ENCODE assay signal across 15 cellular contexts in genomic region chr7:53947670-53948226, GRCh38.
DNase-seq lines count a peak whose midpoint lies in the region; ATAC-seq and TF ChIP-seq lines count a peak whose summit lies in the region.
"Had no signal": no experiment of that assay in that cellular context is flagged by ENCODE, and none has a peak within 500 bp of the region (broad histone marks: within the 10 kb centered on the region; RNA-seq: fewer than 3 reads in every experiment).

No MANE protein-coding gene starts in this region.

- TF ChIP-seq CTCF in left ventricle myocardium inferior (IDR thresholded peaks at IDR 0.05; ENCODE audit: borderline replicate concordance) (no peak), right atrium auricular region (IDR thresholded peaks at IDR 0.05) (no peak), dorsolateral prefrontal cortex (IDR thresholded peaks at IDR 0.05 in 54 of 56, conservative IDR thresholded peaks at IDR 0.05 in 2 of 56; ENCODE audit: low read depth in 1 of 56, partially characterized antibody in 56 of 56) (no peak), neural cell (IDR thresholded peaks at IDR 0.05; ENCODE audit: poor library complexity, severe bottlenecking) (no peak), right lobe of liver (IDR thresholded peaks at IDR 0.05) (no peak)

- no peaks in the 10 kb centered on the region for H3K27me3 ChIP-seq in left ventricle myocardium inferior (ENCODE audit: low read depth)
- H3K27me3 ChIP-seq in right atrium auricular region = no peaks in the 10 kb centered on the region
- no peaks in the 10 kb centered on the region for H3K27me3 ChIP-seq in dorsolateral prefrontal cortex
- no peaks in the 10 kb centered on the region for H3K27me3 ChIP-seq in neural cell (ENCODE audit: insufficient read depth, low read depth, low read length)
- H3K27me3 ChIP-seq in right lobe of liver = no peaks in the 10 kb centered on the region
- H3K27me3 ChIP-seq: BLaER1 had no signal

- intact Hi-C loops in left ventricle myocardium inferior (cut with micrococcal nuclease) = no loop called here
- intact Hi-C loops in dorsolateral prefrontal cortex (cut with DNase I) = no loop called here
- intact Hi-C loops in posterior cingulate gyrus (cut with DNase I) = no loop called here
- intact Hi-C loops in right lobe of liver (cut with DNase I) = no loop called here

- no peak overlapping the region for H2AFZ ChIP-seq in neural cell (ENCODE audit: low read depth, low read length)

- peak; percentile 16 for TF ChIP-seq RAD21 in neural cell (conservative IDR thresholded peaks at IDR 0.05)

- no peaks in the 10 kb centered on the region for H3K9me2 ChIP-seq in neural cell (ENCODE audit: insufficient read depth, low read length)

- H3K9me3 ChIP-seq in left ventricle myocardium inferior (replicated peaks) (peaks cover 8% of the 10 kb centered on the region), right atrium auricular region (no peaks in the 10 kb centered on the region), neural cell (ENCODE audit: low read length) (no peaks in the 10 kb centered on the region), right lobe of liver (no peaks in the 10 kb centered on the region)
- H3K9me3 ChIP-seq: BLaER1, Caco-2 had no signal

- no peak overlapping the region for H3K9ac ChIP-seq in neural cell (ENCODE audit: low read length)
- H3K9ac ChIP-seq: BLaER1 had no signal

- peak overlapping the region; percentile 31 for H3K4me2 ChIP-seq in neural cell (ENCODE audit: low read length)
- H3K4me2 ChIP-seq: BLaER1 had no signal

- no peak overlapping the region for H3K4me3 ChIP-seq in left ventricle myocardium inferior
- H3K4me3 ChIP-seq in right atrium auricular region = no peak overlapping the region
- H3K4me3 ChIP-seq in dorsolateral prefrontal cortex = peak overlapping the region in 24 of 59 donors; percentile 3 to 41 (median 20)
- peak overlapping the region; percentile 15 for H3K4me3 ChIP-seq in neural cell (ENCODE audit: low read length)
- no peak overlapping the region for H3K4me3 ChIP-seq in right lobe of liver
- H3K4me3 ChIP-seq: BLaER1 had no signal

- H4K20me1 ChIP-seq in neural cell (ENCODE audit: insufficient read depth) = no peaks in the 10 kb centered on the region
- H4K20me1 ChIP-seq: BLaER1 had no signal

- no peaks in the 10 kb centered on the region for H3K36me3 ChIP-seq in left ventricle myocardium inferior
- no peaks in the 10 kb centered on the region for H3K36me3 ChIP-seq in right atrium auricular region
- no peaks in the 10 kb centered on the region for H3K36me3 ChIP-seq in neural cell (ENCODE audit: insufficient read depth, low read length)
- H3K36me3 ChIP-seq in right lobe of liver = no peaks in the 10 kb centered on the region
- H3K36me3 ChIP-seq: BLaER1 had no signal

- TF ChIP-seq POLR2A in right lobe of liver (IDR thresholded peaks at IDR 0.05) = no peak

- H3F3A ChIP-seq in neural cell (ENCODE audit: insufficient read depth, low read length, poor library complexity, severe bottlenecking) = no peaks in the 10 kb centered on the region

- TF ChIP-seq EP300 in neural cell (conservative IDR thresholded peaks at IDR 0.05; ENCODE audit: poor library complexity, severe bottlenecking) = peak; percentile 76

- WGBS in right lobe of liver (ENCODE audit: insufficient coverage, low coverage, low lambda C conversion rate, missing lambda C conversion rate) = 61% methylated on average over 6 of the region's 6 CpGs

- H3K27ac ChIP-seq in left ventricle myocardium inferior (replicated peaks) (peak overlapping the region; percentile 7), right atrium auricular region (no peak overlapping the region), dorsolateral prefrontal cortex (peak overlapping the region in 43 of 59 donors; percentile 3 to 83 (median 45)), neural cell (ENCODE audit: low read length) (no peak overlapping the region), right lobe of liver (no peak overlapping the region)
- H3K27ac ChIP-seq: BLaER1, HL-60 had no signal

- H3K79me2 ChIP-seq in neural cell (replicated peaks; ENCODE audit: insufficient read depth, low read length) = no peaks in the 10 kb centered on the region

- no peak for ATAC-seq in right lobe of liver

- no peak for DNase-seq in left ventricle myocardium inferior
- no peak for DNase-seq in right atrium auricular region (ENCODE audit: low spot score)
- no peak for DNase-seq in dorsolateral prefrontal cortex
- no peak for DNase-seq in activated CD4-positive, alpha-beta T cell treated with anti-CD3 and anti-CD28 coated beads, Interleukin-2, amount 50 U/mL, for 4 hours
- no peak for DNase-seq in posterior cingulate gyrus
- no peak for DNase-seq in right lobe of liver
- DNase-seq: 8988T; AML-193; Caco-2; CD8-positive, alpha-beta memory T cell; DND-41; GDM1 had no signal

- H3K4me1 ChIP-seq in left ventricle myocardium inferior (no peaks in the 10 kb centered on the region), right atrium auricular region (no peaks in the 10 kb centered on the region), right lobe of liver (no peaks in the 10 kb centered on the region)
- H3K4me1 ChIP-seq: BLaER1, Caco-2 had no signal

TF ChIP-seq in neural cell, 6 proteins besides CTCF, POLR2A, EP300 and RAD21:
- TF ChIP-seq POLR2AphosphoS5 (IDR thresholded peaks at IDR 0.05) = peak; percentile 70
- no peak for TF ChIP-seq SMC3 (conservative IDR thresholded peaks at IDR 0.05; ENCODE audit: poor library complexity)

Comparison
In these comparisons a context has a peak if more than half of its experiments do, and no peak if none do; other contexts are left out.
1. H3K27ac ChIP-seq: peak in left ventricle myocardium inferior (single experiment) and dorsolateral prefrontal cortex (43 of 59); none in right atrium auricular region (0 of 2), neural cell (single experiment) and right lobe of liver (0 of 3).